10 cellular contexts compared by ENCODE assay signal in the genomic region with DNA sequence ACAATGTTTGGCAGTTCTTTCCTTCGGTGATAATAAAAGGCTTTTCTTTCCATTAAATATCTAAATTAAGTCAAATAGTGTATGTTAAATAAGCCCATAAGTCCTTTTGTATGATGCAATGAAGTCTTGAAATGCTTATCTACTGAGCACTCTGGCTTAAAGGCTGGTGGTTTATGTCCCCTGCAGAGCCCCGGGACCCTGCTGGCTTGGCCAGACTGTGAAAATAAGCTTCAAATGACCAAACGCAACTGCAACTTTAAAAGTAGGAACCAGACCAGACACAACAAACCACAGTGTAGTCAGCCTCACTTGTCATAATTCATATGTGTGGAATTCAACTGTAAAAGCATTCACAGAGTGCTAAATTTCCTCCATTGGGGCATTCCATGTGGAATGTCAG.
DNase-seq lines count a peak whose midpoint lies in the region; ATAC-seq lines count a peak whose summit lies in the region.
"Had no signal": no experiment of that assay in that cellular context is flagged by ENCODE, and none has a peak within 500 bp of the region (broad histone marks: within the 10 kb centered on the region; RNA-seq: fewer than 3 reads in every experiment).

No MANE protein-coding gene starts in this region.

- H3K4me2 ChIP-seq in trophoblast cell (ENCODE audit: low read length) = no peak overlapping the region

- H4K8ac ChIP-seq in trophoblast cell (ENCODE audit: low read depth, low read length) = no peak overlapping the region

- no peak overlapping the region for H3K14ac ChIP-seq in trophoblast cell (ENCODE audit: low read length)

- no peaks in the 10 kb centered on the region for H3K27me3 ChIP-seq in trophoblast cell (ENCODE audit: insufficient read depth, low read length)

- no peak overlapping the region for H2BK120ac ChIP-seq in trophoblast cell (ENCODE audit: insufficient read depth, low read length, poor library complexity)

- H3K9me3 ChIP-seq in trophoblast cell (ENCODE audit: insufficient read depth, low read depth, low read length) = no peaks in the 10 kb centered on the region

- H2BK12ac ChIP-seq in trophoblast cell (ENCODE audit: low read length) = no peak overlapping the region

- no peak overlapping the region for H4K91ac ChIP-seq in trophoblast cell (ENCODE audit: low read depth, low read length)

- peaks cover 5% of the 10 kb centered on the region for H3K79me1 ChIP-seq in trophoblast cell (ENCODE audit: low read length)

- no peak overlapping the region for H3K23ac ChIP-seq in trophoblast cell (ENCODE audit: low read length)

- WGBS in trophoblast cell (ENCODE audit: extremely low coverage, insufficient coverage, insufficient read length) = no CpG with 5 or more reads among the region's 3 CpGs

- H2AK5ac ChIP-seq in trophoblast cell (ENCODE audit: low read length) = no peak overlapping the region

- no peaks in the 10 kb centered on the region for H3K79me2 ChIP-seq in trophoblast cell (ENCODE audit: control insufficient read depth, insufficient read depth, low read length, poor library complexity)

- DNase-seq in ELR (ENCODE audit: low read depth) (peak; percentile 60), OCI-M1 (lab: John Stamatoyannopoulos, UW) (peak; percentile 69), epithelial cell of prostate (ENCODE audit: low read depth, low spot score) (no peak), trophoblast cell (peak; percentile 63 to 69), NCI-H446 (lab: John Stamatoyannopoulos, UW) (no peak), T-helper 9 cell (no peak), COR-L47 (lab: John Stamatoyannopoulos, UW) (no peak)
- DNase-seq: activated CD8-positive, alpha-beta memory T cell treated with anti-CD3 and anti-CD28 coated beads, Interleukin-2, amount 10 ng/mL, durations not matched to agents 7 days and 5 days; SHP77 treated with DMSO at 0.1 percent for 48 hours had no signal

- peak overlapping the region; percentile 61 for H3K27ac ChIP-seq in epithelial cell of prostate
- no peak overlapping the region for H3K27ac ChIP-seq in trophoblast cell (ENCODE audit: low read depth, low read length)

- H3K4me1 ChIP-seq in trophoblast cell (ENCODE audit: control insufficient read depth in 1 of 2, insufficient read depth in 2 of 2, low read length in 2 of 2) = peaks cover 2 to 5% of the 10 kb centered on the region in 2 experiments

- no peak overlapping the region for H3K18ac ChIP-seq in trophoblast cell (ENCODE audit: low read length)

- no peaks in the 10 kb centered on the region for H3K36me3 ChIP-seq in trophoblast cell (ENCODE audit: control insufficient read depth in 1 of 2, insufficient read depth in 2 of 2, low read length in 2 of 2)

- ATAC-seq in esophagus mucosa = no peak
- ATAC-seq: activated CD8-positive, alpha-beta memory T cell treated with anti-CD3 and anti-CD28 coated beads, Interleukin-2, amount 10 ng/mL, durations not matched to agents 7 days and 5 days had no signal

- no peak overlapping the region for H2AFZ ChIP-seq in trophoblast cell (ENCODE audit: insufficient read depth, low read length, poor library complexity)

- no peak overlapping the region for H3K4ac ChIP-seq in trophoblast cell (ENCODE audit: low read depth, low read length)

- no peak overlapping the region for H3K9ac ChIP-seq in trophoblast cell (ENCODE audit: low read length)

- H4K12ac ChIP-seq in trophoblast cell (ENCODE audit: low read depth, low read length) = no peak overlapping the region

- no peak overlapping the region for H2BK5ac ChIP-seq in trophoblast cell (ENCODE audit: low read depth, low read length, poor library complexity)

- no peak overlapping the region for H3K4me3 ChIP-seq in trophoblast cell (ENCODE audit: low read depth, low read length)

Comparison
In these comparisons a context has a peak if more than half of its experiments do, and no peak if none do; other contexts are left out.
1. DNase-seq: peak in ELR (single experiment), OCI-M1 (single experiment) and trophoblast cell (2 of 2); none in epithelial cell of prostate (single experiment), NCI-H446 (0 of 2), T-helper 9 cell (single experiment) and COR-L47 (single experiment).